Comparison of ENCODE assay signal across 24 cellular contexts in the genomic region with DNA sequence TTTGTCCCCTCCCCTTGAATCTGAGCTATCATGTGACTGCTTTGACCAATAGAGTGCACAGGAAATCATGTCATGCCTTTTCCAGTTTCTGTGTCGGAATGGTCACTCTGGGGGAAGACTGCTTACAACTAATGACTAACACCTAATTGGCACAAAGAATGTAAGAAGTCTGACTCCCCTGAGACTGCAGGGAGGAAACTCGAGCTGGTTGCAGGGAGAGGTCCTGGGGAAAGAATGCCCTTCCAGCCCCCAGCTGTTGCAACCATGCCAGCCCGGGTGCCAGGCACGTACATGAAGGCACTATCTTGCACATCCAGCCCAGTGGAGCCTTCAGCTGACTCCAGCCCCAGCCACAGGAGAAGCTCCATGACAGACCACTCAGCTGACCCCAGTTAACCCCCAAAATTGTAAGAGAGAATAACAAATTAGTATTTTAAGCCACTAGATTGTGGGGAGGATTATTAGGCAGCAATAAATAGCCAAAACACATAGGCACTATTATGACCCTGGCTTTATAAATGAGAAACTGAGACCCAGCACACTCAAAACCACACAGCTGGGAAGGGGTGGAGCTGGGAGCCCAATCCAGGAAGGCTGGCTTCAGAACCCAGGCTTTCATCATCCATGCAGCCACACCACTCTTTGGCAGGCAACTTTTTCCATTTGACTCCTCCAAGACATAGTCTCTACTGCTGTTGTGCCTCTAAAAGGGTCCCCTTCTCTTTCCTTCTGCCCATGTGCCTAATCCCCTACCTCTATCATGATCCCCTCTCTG.
DNase-seq lines count a peak whose midpoint lies in the region; ATAC-seq, FAIRE-seq and TF ChIP-seq lines count a peak whose summit lies in the region.
"Had no signal": no experiment of that assay in that cellular context is flagged by ENCODE, and none has a peak within 500 bp of the region (broad histone marks: within the 10 kb centered on the region; RNA-seq: fewer than 3 reads in every experiment).

No MANE protein-coding gene starts in this region.

- POLR2A ChIA-PET in PC-3 (lab: Charles Lee; ENCODE audit: unreplicated experiment): interaction anchor here (0.6 kb wide), 1 partner anchor 141 kb away, joined by 3 read pairs; no protein-coding TSS in a partner anchor

- no peak for TF ChIP-seq POLR2A in heart left ventricle (IDR thresholded peaks at IDR 0.05)

- no peak for TF ChIP-seq CTCF in heart left ventricle (IDR thresholded peaks at IDR 0.05)
- TF ChIP-seq CTCF in bronchial epithelial cell (IDR thresholded peaks at IDR 0.05; ENCODE audit: insufficient read depth, low read length, severe bottlenecking): no peak
- TF ChIP-seq CTCF in PC-3 (conservative IDR thresholded peaks at IDR 0.05; ENCODE audit: low read depth, low read length): no peak

- H3K9me3 ChIP-seq in heart left ventricle (no peaks in the 10 kb centered on the region), PC-3 (ENCODE audit: low read length) (no peaks in the 10 kb centered on the region)
- H3K9me3 ChIP-seq: spleen had no signal

- H3K27ac ChIP-seq in heart left ventricle: no peak overlapping the region
- H3K27ac ChIP-seq in PC-3 (ENCODE audit: low read length): no peak overlapping the region
- H3K27ac ChIP-seq: C4-2B, dorsolateral prefrontal cortex, KMS-11, spleen had no signal

- no peaks in the 10 kb centered on the region for H3F3A ChIP-seq in PC-3 (ENCODE audit: low read length, unreplicated experiment)

- H3K27me3 ChIP-seq in heart left ventricle: no peaks in the 10 kb centered on the region
- no peaks in the 10 kb centered on the region for H3K27me3 ChIP-seq in bronchial epithelial cell (ENCODE audit: control insufficient read depth, insufficient read depth, low read length)
- no peaks in the 10 kb centered on the region for H3K27me3 ChIP-seq in PC-3 (ENCODE audit: low read length)
- H3K27me3 ChIP-seq: dorsolateral prefrontal cortex, spleen had no signal

- ATAC-seq in heart left ventricle (peak in 3 of 4 donors; percentile 46 to 71 (median 50)), left cardiac atrium (no peak), PC-3 (no peak), GM19452 (IDR thresholded peaks at IDR 0.05; ENCODE audit: unreplicated experiment) (no peak)
- ATAC-seq: Right ventricle myocardium inferior had no signal

- no peak for DNase-seq in heart left ventricle
- DNase-seq in left cardiac atrium: no peak
- peak; percentile 14 for DNase-seq in bronchial epithelial cell (ENCODE audit: low read depth)
- DNase-seq in kidney glomerular epithelial cell (lab: John Stamatoyannopoulos, UW): peak; percentile 41
- DNase-seq in urothelium cell line (ENCODE audit: low spot score): peak; percentile 4
- no peak for DNase-seq in PC-3
- no peak for DNase-seq in 8988T
- DNase-seq: activated CD4-positive, alpha-beta T cell treated with anti-CD3 and anti-CD28 coated beads for 48 hours; activated CD8-positive, alpha-beta memory T cell treated with anti-CD3 and anti-CD28 coated beads, Interleukin-2, amount 50 U/mL, for 48 hours; activated gamma-delta T cell; caudate nucleus; dorsolateral prefrontal cortex; HFFc6; hypothalamus; NCI-H1105 treated with DMSO at 0.1 percent for 48 hours; NCI-H524; spleen; stimulated activated CD4-positive, alpha-beta T cell treated with anti-CD3 and anti-CD28 coated beads, Interleukin-4, amount 100 ng/mL, for 4 hours had no signal

- no TSS peak for BruUV-seq in PC-3 (replicated peaks; lab: Mats Ljungman, UMichigan)

- H3K79me2 ChIP-seq in PC-3 (ENCODE audit: low read length): no peaks in the 10 kb centered on the region

- no peaks in the 10 kb centered on the region for H4K20me1 ChIP-seq in PC-3 (ENCODE audit: low read length)

- H3K4me2 ChIP-seq in PC-3 (ENCODE audit: low read length): no peak overlapping the region
- H3K4me2 ChIP-seq: KMS-11 had no signal

- H3K36me3 ChIP-seq in heart left ventricle (no peaks in the 10 kb centered on the region), bronchial epithelial cell (ENCODE audit: control insufficient read depth, insufficient read depth, low read length) (no peaks in the 10 kb centered on the region), PC-3 (ENCODE audit: low read depth, low read length) (no peaks in the 10 kb centered on the region)
- H3K36me3 ChIP-seq: spleen had no signal

- no peaks in the 10 kb centered on the region for H3K9me2 ChIP-seq in PC-3 (replicated peaks; ENCODE audit: low read length)

- intact Hi-C loops in heart left ventricle (cut with DNase I): no loop called here
- intact Hi-C loops in left cardiac atrium (cut with DNase I): no loop called here
- intact Hi-C loops in PC-3 (cut with micrococcal nuclease): no loop called here

- WGBS in heart left ventricle, 4 donors: 67 to 78% (median 72%) methylated on average over 2 to 4 of the region's 4 CpGs

- H2AFZ ChIP-seq in PC-3 (ENCODE audit: low read length): no peak overlapping the region

- FAIRE-seq in bronchial epithelial cell (lab: Jason Lieb, UNC) (no peak), urothelium cell line (lab: Jason Lieb, UNC) (no peak)
- FAIRE-seq: A204.1, GM12892 had no signal

- H3K4me1 ChIP-seq in heart left ventricle (no peaks in the 10 kb centered on the region), PC-3 (ENCODE audit: insufficient read depth, low read length) (no peaks in the 10 kb centered on the region)
- H3K4me1 ChIP-seq: spleen had no signal

- CTCF ChIA-PET in PC-3 (lab: Charles Lee): no interaction called here

- H3K4me3 ChIP-seq in heart left ventricle (no peak overlapping the region), bronchial epithelial cell (ENCODE audit: low read depth, low read length) (no peak overlapping the region), PC-3 (ENCODE audit: low read length) (no peak overlapping the region)
- H3K4me3 ChIP-seq: dorsolateral prefrontal cortex, spleen had no signal

- no peak overlapping the region for H3K9ac ChIP-seq in PC-3 (ENCODE audit: low read length)
- H3K9ac ChIP-seq: KMS-11 had no signal

Comparison
In these comparisons a context has a peak if more than half of its experiments do, and no peak if none do; other contexts are left out.
1. ATAC-seq: peak in heart left ventricle (3 of 4); none in left cardiac atrium (0 of 2), PC-3 (single experiment) and GM19452 (single experiment).
2. DNase-seq: peak in bronchial epithelial cell (single experiment), kidney glomerular epithelial cell (single experiment) and urothelium cell line (single experiment); none in heart left ventricle (0 of 5), left cardiac atrium (single experiment), PC-3 (single experiment) and 8988T (single experiment).